Comparison of ENCODE assay signal across 8 cellular contexts in genomic region chr2:1769703-1770422, GRCh38. TPM values are rescaled to one million over a fixed set of nuclear protein-coding genes. Genes with fewer than 3 reads are reported as not detected.
DNase-seq lines count a peak whose midpoint lies in the region; ATAC-seq and TF ChIP-seq lines count a peak whose summit lies in the region.

No MANE protein-coding gene starts in this region.

- H3K9me3 Mint-ChIP-seq in CD4-positive, alpha-beta T cell = no peaks in the 10 kb centered on the region
- no peaks in the 10 kb centered on the region for H3K9me3 Mint-ChIP-seq in endodermal cell

- intact Hi-C loops in CD4-positive, alpha-beta T cell (cut with DNase I, micrococcal nuclease) = no loop called here

- H3K79me1 ChIP-seq in mesenchymal stem cell (replicated peaks; ENCODE audit: low read length, poor library complexity, severe bottlenecking) = no peaks in the 10 kb centered on the region

- H4K8ac ChIP-seq in mesenchymal stem cell (ENCODE audit: low read length) = no peak overlapping the region

- H3K9me3 ChIP-seq in CD4-positive, alpha-beta T cell (ENCODE audit: control insufficient read depth, low read length) = no peaks in the 10 kb centered on the region
- H3K9me3 ChIP-seq in WERI-Rb-1 (ENCODE audit: severe bottlenecking) (peaks cover 4% of the 10 kb centered on the region), endodermal cell (ENCODE audit: control insufficient read depth, low read length) (no peaks in the 10 kb centered on the region), mesenchymal stem cell (ENCODE audit: control insufficient read depth, low read length) (no peaks in the 10 kb centered on the region)

- no peaks in the 10 kb centered on the region for H3K27me3 Mint-ChIP-seq in CD4-positive, alpha-beta T cell
- H3K27me3 Mint-ChIP-seq in endodermal cell (ENCODE audit: insufficient read depth) = no peaks in the 10 kb centered on the region

- H2AFZ ChIP-seq in mesenchymal stem cell (ENCODE audit: low read depth, low read length) = no peak overlapping the region

- no peaks in the 10 kb centered on the region for H3K4me1 Mint-ChIP-seq in CD4-positive, alpha-beta T cell (ENCODE audit: low read depth)
- H3K4me1 Mint-ChIP-seq in endodermal cell = no peaks in the 10 kb centered on the region

- no peak overlapping the region for H3K9ac ChIP-seq in endodermal cell (ENCODE audit: extremely low read depth, low read length, poor library complexity, severe bottlenecking)
- no peak overlapping the region for H3K9ac ChIP-seq in mesenchymal stem cell (ENCODE audit: low read length)

- no peak overlapping the region for H3K18ac ChIP-seq in mesenchymal stem cell (ENCODE audit: low read depth in 1 of 2, low read length in 2 of 2)

- WGBS in endodermal cell (ENCODE audit: insufficient coverage in 1 of 2, insufficient read length in 1 of 2), 2 experiments = 46 to 61% methylated on average over 4 to 13 of the region's 13 CpGs
- WGBS in mesenchymal stem cell = 45% methylated on average over 11 of the region's 13 CpGs

- no peak overlapping the region for H3K23ac ChIP-seq in mesenchymal stem cell (ENCODE audit: low read length in 2 of 2)

- no peak overlapping the region for H2BK12ac ChIP-seq in mesenchymal stem cell (ENCODE audit: low read length in 2 of 2)

- peak; percentile 38 for TF ChIP-seq CTCF in CD4-positive, alpha-beta T cell (IDR thresholded peaks at IDR 0.05)
- peak; percentile 97 for TF ChIP-seq CTCF in WERI-Rb-1 (IDR thresholded peaks at IDR 0.05; ENCODE audit: low read depth, low read length)
- TF ChIP-seq CTCF in endodermal cell (conservative IDR thresholded peaks at IDR 0.05) = peak; percentile 97

- ATAC-seq in CD4-positive, alpha-beta T cell (ENCODE audit: poor library complexity) = no peak
- ATAC-seq in GM21367 (IDR thresholded peaks at IDR 0.05; ENCODE audit: unreplicated experiment) = peak; percentile 71
- no peak for ATAC-seq in GM21619 (IDR thresholded peaks at IDR 0.05; ENCODE audit: unreplicated experiment)

- H3K4ac ChIP-seq in mesenchymal stem cell (ENCODE audit: low read depth in 1 of 2, low read length in 2 of 2) = no peak overlapping the region

- H3K36me3 ChIP-seq in WERI-Rb-1 (no peaks in the 10 kb centered on the region), endodermal cell (ENCODE audit: control insufficient read depth, insufficient read depth, low read length) (no peaks in the 10 kb centered on the region), mesenchymal stem cell (ENCODE audit: control insufficient read depth in 1 of 2, insufficient read depth in 2 of 2, low read depth in 1 of 2, low read length in 2 of 2) (no peaks in the 10 kb centered on the region)

- no peak overlapping the region for H4K91ac ChIP-seq in mesenchymal stem cell (ENCODE audit: low read length)

- peak in 7 of 10 experiments; percentile 16 to 52 (median 27) for DNase-seq in CD4-positive, alpha-beta T cell
- DNase-seq in NCI-H187 (lab: John Stamatoyannopoulos, UW) (peak; percentile 85), WERI-Rb-1 (peak; percentile 91), endodermal cell (peak; percentile 98), mesenchymal stem cell (peak; percentile 55)
- DNase-seq in stimulated activated CD8-positive, alpha-beta memory T cell treated with anti-CD3 and anti-CD28 coated beads, Interleukin-7, amount 100 ng/mL, for 24 hours (ENCODE audit: low read depth) = peak; percentile 26

- H2BK120ac ChIP-seq in mesenchymal stem cell (ENCODE audit: low read depth, low read length) = no peak overlapping the region

- H3K14ac ChIP-seq in mesenchymal stem cell (ENCODE audit: low read length in 2 of 2) = no peak overlapping the region

- H3K36me3 Mint-ChIP-seq in CD4-positive, alpha-beta T cell (ENCODE audit: low read depth) = no peaks in the 10 kb centered on the region
- H3K36me3 Mint-ChIP-seq in endodermal cell (ENCODE audit: low read depth) = no peaks in the 10 kb centered on the region

- H2BK5ac ChIP-seq in mesenchymal stem cell (ENCODE audit: low read depth, low read length, poor library complexity, severe bottlenecking) = no peak overlapping the region

- no peaks in the 10 kb centered on the region for H3K4me1 ChIP-seq in endodermal cell (ENCODE audit: control insufficient read depth, insufficient read depth, low read length)
- peaks cover 3% of the 10 kb centered on the region for H3K4me1 ChIP-seq in mesenchymal stem cell (ENCODE audit: control insufficient read depth, insufficient read depth, low read depth, low read length)

- H3K27ac Mint-ChIP-seq in CD4-positive, alpha-beta T cell = no peak overlapping the region
- no peak overlapping the region for H3K27ac Mint-ChIP-seq in endodermal cell

- no peak overlapping the region for H3K4me3 Mint-ChIP-seq in CD4-positive, alpha-beta T cell
- H3K4me3 Mint-ChIP-seq in endodermal cell = no peak overlapping the region

- H3K27ac ChIP-seq in CD4-positive, alpha-beta T cell (ENCODE audit: low read depth, low read length) = no peak overlapping the region
- no peak overlapping the region for H3K27ac ChIP-seq in WERI-Rb-1
- H3K27ac ChIP-seq in endodermal cell (ENCODE audit: low read depth, low read length) = no peak overlapping the region
- no peak overlapping the region for H3K27ac ChIP-seq in mesenchymal stem cell (ENCODE audit: low read length, poor library complexity, severe bottlenecking)

- no peak overlapping the region for H2AK5ac ChIP-seq in mesenchymal stem cell (ENCODE audit: low read length, severe bottlenecking)

- POLR2A ChIA-PET in CD4-positive, alpha-beta T cell (lab: Charles Lee) = no interaction called here

- no peak overlapping the region for H2BK15ac ChIP-seq in mesenchymal stem cell (ENCODE audit: low read depth, poor library complexity, severe bottlenecking)

- H3K4me3 ChIP-seq in WERI-Rb-1 (ENCODE audit: low read depth, low read length) (no peak overlapping the region), endodermal cell (ENCODE audit: low read length) (no peak overlapping the region), mesenchymal stem cell (ENCODE audit: insufficient read depth in 1 of 2, low read depth in 1 of 2, low read length in 2 of 2) (no peak overlapping the region)

- CTCF ChIA-PET in CD4-positive, alpha-beta T cell (lab: Charles Lee) = interaction anchor here (0.5 to 1.2 kb wide), 2 partner anchors 14 to 101 kb away, joined by 3 to 5 read pairs; no protein-coding TSS in a partner anchor

- no peaks in the 10 kb centered on the region for H3K27me3 ChIP-seq in CD4-positive, alpha-beta T cell (ENCODE audit: control insufficient read depth, insufficient read depth, low read length)
- no peaks in the 10 kb centered on the region for H3K27me3 ChIP-seq in WERI-Rb-1 (ENCODE audit: insufficient read depth, low read depth, severe bottlenecking)
- no peaks in the 10 kb centered on the region for H3K27me3 ChIP-seq in endodermal cell (ENCODE audit: control insufficient read depth, insufficient read depth, low read length, poor library complexity, severe bottlenecking)
- peaks cover 4 to 49% of the 10 kb centered on the region in 2 experiments for H3K27me3 ChIP-seq in mesenchymal stem cell (ENCODE audit: control insufficient read depth in 1 of 2, insufficient read depth in 1 of 2, low read length in 2 of 2)

- H3K4me2 ChIP-seq in mesenchymal stem cell (ENCODE audit: low read length, poor library complexity, severe bottlenecking) = no peak overlapping the region

RNA-seq across cellular contexts. Expression of gene PXDN, which starts 25.5 kb away (rescaled TPM):
- total RNA-seq in CD4-positive, alpha-beta T cell = under 1 TPM; 0.47 to 0.84 TPM
- total RNA-seq in endodermal cell = 100 to 1,000 TPM; 212 to 247 TPM
- polyA plus RNA-seq in endodermal cell (2013, experiment 1 of 2) = 106 TPM
- 104 TPM for polyA plus RNA-seq in endodermal cell (2013, experiment 2 of 2)
- 621 TPM for polyA plus RNA-seq in mesenchymal stem cell (2013, experiment 1 of 2)
- 614 TPM for polyA plus RNA-seq in mesenchymal stem cell (2013, experiment 2 of 2)

Comparison
In these comparisons a context has a peak if more than half of its experiments do, and no peak if none do; other contexts are left out.
1. DNase-seq: peak in every context shown above with its lines; median percentile 98 in endodermal cell; 91 in WERI-Rb-1; 85 in NCI-H187; 55 in mesenchymal stem cell; 27 in CD4-positive, alpha-beta T cell; 26 in stimulated activated CD8-positive, alpha-beta memory T cell treated with anti-CD3 and anti-CD28 coated beads, Interleukin-7, amount 100 ng/mL, for 24 hours.
2. CTCF ChIP-seq: peak in every context shown above with its lines; median percentile 97 in WERI-Rb-1; 97 in endodermal cell; 38 in CD4-positive, alpha-beta T cell.
3. RNA of gene PXDN, which starts 25.5 kb away (total RNA-seq): 212 to 247 TPM in endodermal cell; 0.47 to 0.84 TPM in CD4-positive, alpha-beta T cell; every median in the first group is over 100 times any median in the second.